Comparison of ENCODE assay signal across 8 cellular contexts in the genomic region with DNA sequence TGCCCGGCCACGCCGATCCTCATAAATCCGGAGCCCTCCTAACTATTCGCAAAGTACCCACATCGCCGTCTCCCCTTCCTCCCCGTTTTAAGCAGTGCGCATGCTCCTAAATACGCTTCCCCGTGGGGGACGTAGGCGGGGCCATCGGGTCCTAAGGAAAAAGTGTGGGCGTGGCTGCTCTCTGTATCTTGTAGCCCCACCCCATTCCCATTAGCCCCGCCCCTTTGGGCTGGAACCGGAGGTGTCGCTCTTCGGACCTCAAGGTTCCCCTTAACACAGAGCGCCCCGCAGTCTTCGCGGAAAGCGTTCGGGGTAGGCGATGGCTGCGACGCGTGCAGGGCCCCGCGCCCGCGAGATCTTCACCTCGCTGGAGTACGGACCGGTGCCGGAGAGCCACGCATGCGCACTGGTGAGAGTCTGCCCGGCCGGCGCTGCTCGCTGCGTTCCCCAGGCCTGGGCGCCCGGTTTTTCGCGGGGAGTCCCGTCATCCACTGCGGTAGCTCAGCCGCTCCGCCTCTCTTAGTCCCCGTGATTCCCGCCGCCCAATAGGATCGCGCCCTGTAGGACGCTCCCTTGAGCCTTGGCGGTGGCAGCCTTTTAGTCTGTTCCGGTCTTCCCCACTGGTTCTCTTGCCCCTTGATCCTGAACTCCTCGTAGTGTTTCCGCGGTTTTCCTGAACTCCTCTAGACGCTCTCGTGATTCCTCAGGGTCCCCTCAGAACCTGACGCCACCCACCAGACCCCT. TPM values are rescaled to one million over a fixed set of nuclear protein-coding genes. Genes with fewer than 3 reads are reported as not detected.
DNase-seq lines count a peak whose midpoint lies in the region; ATAC-seq and TF ChIP-seq lines count a peak whose summit lies in the region.

A gene (plus strand): TSS at position 213 of the 744 bp plus-strand sequence. CDS start 107 bp downstream, at position 320.

- no peak for TF ChIP-seq CTCF in epithelial cell of esophagus (IDR thresholded peaks at IDR 0.05; ENCODE audit: insufficient read depth, low read depth, low read length, missing control alignments)

- peak; percentile 94 for DNase-seq in DMS 273 treated with DMSO at 0.1 percent for 48 hours (lab: John Stamatoyannopoulos, UW)
- peak; percentile 98 for DNase-seq in OCI-M2 (lab: John Stamatoyannopoulos, UW; ENCODE audit: unreplicated experiment)
- peak; percentile 93 for DNase-seq in activated T-cell treated with anti-CD3 and anti-CD28 coated beads for 4 hours
- DNase-seq in epithelial cell of esophagus (ENCODE audit: low read depth), result peak; percentile 98
- peak; percentile 98 for DNase-seq in mucosa of gallbladder (ENCODE audit: low spot score)
- DNase-seq in stimulated activated CD8-positive, alpha-beta memory T cell treated with anti-CD3 and anti-CD28 coated beads, Interleukin-4, amount 100 ng/mL, for 4 hours (ENCODE audit: low read depth in 2 of 2, low spot score in 1 of 2), result peak; percentile 91 to 95

- no peaks in the 10 kb centered on the region for H3K27me3 Mint-ChIP-seq in IgD-negative memory B cell

- peaks cover 3% of the 10 kb centered on the region for H3K36me3 Mint-ChIP-seq in IgD-negative memory B cell

- H3K4me3 Mint-ChIP-seq in IgD-negative memory B cell, result peak within 1 kb of the TSS; percentile 91 to 100 (median 98)

- peak within 1 kb of the TSS; percentile 79 to 100 (median 99) for H3K27ac Mint-ChIP-seq in IgD-negative memory B cell

- peak; percentile 80 for ATAC-seq in GM21529 (IDR thresholded peaks at IDR 0.05; ENCODE audit: unreplicated experiment)

- H3K9me3 Mint-ChIP-seq in IgD-negative memory B cell, result no peaks in the 10 kb centered on the region

- H3K4me1 Mint-ChIP-seq in IgD-negative memory B cell, result peaks cover 19 to 34% (median 23%) of the 10 kb centered on the region in 3 donors

- H3K4me3 ChIP-seq in epithelial cell of esophagus (ENCODE audit: low read length), result peak within 1 kb of the TSS; percentile 91

RNA-seq across cellular contexts. Expression of the gene that starts here (rescaled TPM):
- 67.5 TPM for polyA plus RNA-seq in IgD-negative memory B cell
- 45.3 TPM for total RNA-seq in mucosa of gallbladder

Comparison
In these comparisons a context has a peak if more than half of its experiments do, and no peak if none do; other contexts are left out.
1. Peak in every context shown above with its lines: DNase-seq, ATAC-seq and H3K4me3 ChIP-seq.